In genomic region chr14:34874386-34875030, GRCh38 we compare ENCODE assay signal across 8 cellular contexts. TPM values are rescaled to one million over a fixed set of nuclear protein-coding genes. Genes with fewer than 3 reads are reported as not detected.
DNase-seq lines count a peak whose midpoint lies in the region; ATAC-seq and TF ChIP-seq lines count a peak whose summit lies in the region.

No MANE protein-coding gene starts in this region.

- 0 out of 2 replicates have a peak overlapping the region, but pooled peaks have one; percentile 54 for H3K14ac ChIP-seq in IMR-90 (replicated peaks; ENCODE audit: low read depth, low read length)

- H3K23ac ChIP-seq in IMR-90 (ENCODE audit: low read depth, low read length), result peak overlapping the region; percentile 55

- H3K4me3 ChIP-seq in IMR-90 (ENCODE audit: insufficient read depth, low read depth, low read length), result peak overlapping the region; percentile 96
- peak overlapping the region; percentile 78 to 83 for H3K4me3 ChIP-seq in right atrium auricular region

- 0 out of 2 replicates have a peak overlapping the region, but pooled peaks have one; percentile 18 for H2BK120ac ChIP-seq in IMR-90 (ENCODE audit: low read depth, low read length)

- peak overlapping the region; percentile 48 to 50; a peak in 2 of 4 replicates for H4K8ac ChIP-seq in IMR-90 (ENCODE audit: low read depth in 2 of 2, low read length in 2 of 2)

- CTCF ChIA-PET in IMR-90 (lab: Yijun Ruan, JAX), result interaction anchor here (1.4 kb wide), 1 partner anchor 106 kb away, joined by 3 read pairs; no protein-coding TSS in a partner anchor

- 0% methylated on average over 53 of the region's 85 CpGs; no CpG with 5 or more reads in 1 of the 2 experiments for WGBS in IMR-90 (ENCODE audit: extremely low coverage in 2 of 2, insufficient read length in 1 of 2), 2 experiments

- BruUV-seq in IMR-90 (replicated peaks; lab: Mats Ljungman, UMichigan), result no TSS peak

- peak overlapping the region; percentile 96 for H2BK5ac ChIP-seq in IMR-90 (ENCODE audit: low read depth, low read length, poor library complexity, severe bottlenecking)

- no peak; the same call in 1 of the 2 replicates for TF ChIP-seq POLR2A in IMR-90 (IDR thresholded peaks at IDR 0.05; ENCODE audit: low read depth, low read length)

- H3K36me3 ChIP-seq in IMR-90 (ENCODE audit: control insufficient read depth, insufficient read depth, low read length), result peaks cover 2% of the 10 kb centered on the region; the same call in 1 of the 2 replicates
- H3K36me3 ChIP-seq in right atrium auricular region, result no peaks in the 10 kb centered on the region

- no peak overlapping the region for H3K18ac ChIP-seq in IMR-90 (ENCODE audit: low read depth, low read length)

- H3K79me1 ChIP-seq in IMR-90 (ENCODE audit: low read depth in 1 of 2, low read length in 2 of 2), result peaks cover 13 to 25% of the 10 kb centered on the region in 2 experiments

- no peaks in the 10 kb centered on the region for H3K27me3 ChIP-seq in IMR-90 (ENCODE audit: control insufficient read depth, insufficient read depth, low read length)
- H3K27me3 ChIP-seq in right atrium auricular region, result no peaks in the 10 kb centered on the region

- no peak overlapping the region for H2BK20ac ChIP-seq in IMR-90 (ENCODE audit: low read depth, low read length)

- ATAC-seq in GM21576 (IDR thresholded peaks at IDR 0.05; ENCODE audit: unreplicated experiment) (peak; percentile 24), IMR-90 (ENCODE audit: low read depth) (peak; percentile 52)

- POLR2A ChIA-PET in IMR-90 (lab: Charles Lee; ENCODE audit: unreplicated experiment), result no interaction called here

- peak; percentile 29; the same call in 1 of the 2 replicates for TF ChIP-seq CTCF in IMR-90 (conservative IDR thresholded peaks at IDR 0.05; ENCODE audit: low read depth, low read length)
- TF ChIP-seq CTCF in right atrium auricular region (IDR thresholded peaks at IDR 0.05), result peak in 1 of 2 donors; percentile 38

- H2AK5ac ChIP-seq in IMR-90 (ENCODE audit: low read depth, low read length), result no peak overlapping the region

- peak overlapping the region; percentile 99 for H2AK9ac ChIP-seq in IMR-90 (replicated peaks; ENCODE audit: low read depth, low read length, poor library complexity)

- H3K56ac ChIP-seq in IMR-90 (ENCODE audit: extremely low read depth, insufficient read depth, low read length), result peak overlapping the region; percentile 59

- dilution Hi-C loops in IMR-90 (cut with HindIII; ENCODE audit: low sequenced_read_pairs, unreplicated experiment), result no loop called here

- H4K91ac ChIP-seq in IMR-90 (ENCODE audit: insufficient read depth, low read depth, low read length), result no peak overlapping the region

- TF ChIP-seq RAD21 in IMR-90 (IDR thresholded peaks at IDR 0.05; ENCODE audit: low read length), result no peak

- peak overlapping the region; percentile 8 for H3K4me2 ChIP-seq in IMR-90 (ENCODE audit: low read depth, low read length)

- peak overlapping the region; percentile 97 for H3K27ac ChIP-seq in IMR-90 (ENCODE audit: insufficient read depth, low read length)
- peak overlapping the region; percentile 99 for H3K27ac ChIP-seq in right atrium auricular region

- H2BK15ac ChIP-seq in IMR-90 (ENCODE audit: low read depth, low read length), result no peak overlapping the region

- no peak overlapping the region for H4K5ac ChIP-seq in IMR-90 (ENCODE audit: low read depth, low read length)

- H3K9me3 ChIP-seq in IMR-90 (ENCODE audit: control insufficient read depth, insufficient read depth, low read length) (no peaks in the 10 kb centered on the region), right atrium auricular region (no peaks in the 10 kb centered on the region)

- peaks cover 9% of the 10 kb centered on the region for H4K20me1 ChIP-seq in IMR-90 (ENCODE audit: insufficient read depth, low read length)

- peak overlapping the region; percentile 98 for H2AFZ ChIP-seq in IMR-90 (replicated peaks; ENCODE audit: low read length, poor library complexity)

- peak overlapping the region; percentile 95 for H3K9ac ChIP-seq in IMR-90 (ENCODE audit: low read depth, low read length)

- H3K4me1 ChIP-seq in IMR-90 (ENCODE audit: control insufficient read depth, insufficient read depth, low read length) (peaks cover 2% of the 10 kb centered on the region; the same call in 1 of the 2 replicates), right atrium auricular region (peaks cover 0 to 4% of the 10 kb centered on the region in 2 donors)

- H3K4ac ChIP-seq in IMR-90 (ENCODE audit: low read depth, low read length), result peak overlapping the region; percentile 57

- peak; percentile 24 for DNase-seq in G401 (ENCODE audit: low spot score)
- peak; percentile 49 for DNase-seq in IMR-90
- peak; percentile 51 for DNase-seq in SK-MEL-5 (ENCODE audit: low read depth, low spot score)
- DNase-seq in amniotic epithelial cell (ENCODE audit: low read depth), result peak; percentile 49
- DNase-seq in right atrium auricular region (ENCODE audit: low spot score), result no peak
- peak; percentile 50 for DNase-seq in putamen (ENCODE audit: low spot score)
- no peak for DNase-seq in AML-193 (lab: John Stamatoyannopoulos, UW)

- in situ Hi-C loops in G401 (cut with HindIII; ENCODE audit: low sequenced_read_pairs) (no loop called here), IMR-90 (cut with MboI; ENCODE audit: low sequenced_read_pairs) (no loop called here), SK-MEL-5 (cut with HindIII; ENCODE audit: low pct_unique_long_range_greater_than_20kb, low sequenced_read_pairs) (no loop called here)

- intact Hi-C loops in IMR-90 (cut with micrococcal nuclease), result loop anchor here (1.0 to 10.0 kb wide), 3 partner anchors 108 to 540 kb away; partner anchors contain the start of gene SRP54

- H3K9me1 ChIP-seq in IMR-90 (ENCODE audit: insufficient read depth, low read length), result peaks cover 3% of the 10 kb centered on the region; the same call in 1 of the 2 replicates

TF ChIP-seq in IMR-90, 13 proteins besides CTCF, POLR2A, EP300 and RAD21:
- TF ChIP-seq MXI1 (IDR thresholded peaks at IDR 0.05; ENCODE audit: borderline replicate concordance, low read depth, low read length) (0 out of 2 replicates have a peak, but pooled peaks have one; percentile 81), RFX5 (IDR thresholded peaks at IDR 0.05; ENCODE audit: low read depth, low read length) (no peak), NFE2L2 (IDR thresholded peaks at IDR 0.05; ENCODE audit: low read depth, low read length) (no peak), MAZ (IDR thresholded peaks at IDR 0.05; ENCODE audit: borderline replicate concordance, low read depth, low read length) (no peak), FOS (IDR thresholded peaks at IDR 0.05; ENCODE audit: low read depth, low read length) (no peak), CEBPB (IDR thresholded peaks at IDR 0.05; ENCODE audit: low read depth, low read length) (no peak), CHD1 (IDR thresholded peaks at IDR 0.05; ENCODE audit: low read depth, low read length) (no peak), SMC3 (IDR thresholded peaks at IDR 0.05; ENCODE audit: low read depth, low read length) (no peak)

RNA-seq across cellular contexts. Expression of gene BAZ1A, which starts 0.7 kb away (rescaled TPM):
- 9.1 and 13.7 TPM in 2 replicates for total RNA-seq in G401 (2014; rRNA removed; shearing (Covaris generic))
- total RNA-seq in IMR-90 (2012; rRNA removed) (23.8 and 43.6 TPM in 2 replicates), right atrium auricular region (10 to 100 TPM in 1 of 2 donors, 1 to 10 TPM in 1; 3.4 to 11.8 TPM)
- 15.3 and 17.1 TPM in 2 replicates for polyA plus RNA-seq in IMR-90 (2012; rRNA removed)
- 2.1 and 2.6 TPM in 2 replicates for polyA plus RNA-seq in IMR-90 (2012; cell fraction: cytosol; rRNA removed)
- polyA plus RNA-seq in IMR-90 (2012; cell fraction: nucleus; rRNA removed; ENCODE audit: low replicate concordance), result 3.1 and 27.1 TPM in 2 replicates
- 27.5 and 33.3 TPM in 2 replicates for total RNA-seq in SK-MEL-5 (2014; rRNA removed; shearing (Covaris generic))
- polyA plus RNA-seq in SK-MEL-5 (2015; cell fraction: cytosol; rRNA removed), result 16.2 and 17.2 TPM in 2 replicates
- 46.4 and 47.7 TPM in 2 replicates for polyA plus RNA-seq in SK-MEL-5 (2015; cell fraction: nucleus; rRNA removed)

Comparison
In these comparisons a context has a peak if more than half of its experiments do, and no peak if none do; other contexts are left out.
1. DNase-seq: peak in G401 (single experiment), IMR-90 (single experiment), SK-MEL-5 (single experiment), amniotic epithelial cell (single experiment) and putamen (single experiment); none in right atrium auricular region (single experiment) and AML-193 (0 of 2).